ENCODE assay signal across 14 cellular contexts in the genomic region with DNA sequence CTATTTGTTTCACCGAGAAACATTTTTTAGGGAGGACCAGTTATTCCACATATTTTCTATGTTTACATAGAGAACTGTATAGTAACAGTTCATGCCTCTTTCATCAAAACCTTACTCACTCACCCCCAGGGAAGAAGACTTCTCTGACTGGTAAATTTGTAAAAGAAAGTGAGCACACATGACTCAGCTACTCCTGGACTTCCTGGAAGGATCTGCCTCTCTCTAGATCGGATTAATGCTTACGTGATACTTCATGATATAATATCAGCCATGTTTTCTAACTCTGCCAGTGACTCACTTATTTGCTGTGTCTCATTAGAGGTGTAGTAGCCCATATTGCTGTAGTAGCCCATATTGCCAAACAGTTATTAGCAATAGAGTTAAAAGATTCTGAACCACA.
A peak's percentile ranks its signal among the peaks of the same experiment; 100 is the strongest.
DNase-seq lines count a peak whose midpoint lies in the region; ATAC-seq and TF ChIP-seq lines count a peak whose summit lies in the region.
"Had no signal": no experiment of that assay in that cellular context is flagged by ENCODE, and none has a peak within 500 bp of the region (broad histone marks: within the 10 kb centered on the region; RNA-seq: fewer than 3 reads in every experiment).

No MANE protein-coding gene starts in this region.

- no peaks in the 10 kb centered on the region for H3K36me3 ChIP-seq in heart right ventricle
- H3K36me3 ChIP-seq: right atrium auricular region, thyroid gland had no signal

- intact Hi-C loops in heart right ventricle (cut with DNase I), result no loop called here

- DNase-seq in A172 (ENCODE audit: low spot score), result peak; percentile 89
- DNase-seq in HT-29 (ENCODE audit: low spot score), result peak; percentile 69
- peak; percentile 89 for DNase-seq in astrocyte of the spinal cord (ENCODE audit: low read depth, low spot score)
- peak; percentile 16 for DNase-seq in glomerular visceral epithelial cell (ENCODE audit: extremely low spot score)
- DNase-seq in activated CD4-positive, alpha-beta T cell treated with anti-CD3 and anti-CD28 coated beads, Interleukin-2, amount 50 U/mL, for 1 hour, result no peak
- DNase-seq in heart right ventricle, result no peak
- no peak for DNase-seq in activated T-cell treated with anti-CD3 and anti-CD28 coated beads, Interleukin-2, amount 50 U/mL, for 48 hours
- DNase-seq: activated naive CD8-positive, alpha-beta T cell treated with anti-CD3 and anti-CD28 coated beads for 36 hours; effector memory CD4-positive, alpha-beta T cell; NCI-H187 treated with DMSO at 0.1 percent for 48 hours; T-helper 17 cell; thyroid gland had no signal

- in situ Hi-C loops in astrocyte of the spinal cord (cut with HindIII; ENCODE audit: low sequenced_read_pairs), result no loop called here

- H3K27ac ChIP-seq in heart right ventricle, result no peak overlapping the region
- H3K27ac ChIP-seq: right atrium auricular region, thyroid gland had no signal

- ATAC-seq in heart right ventricle (no peak), HG02970 (IDR thresholded peaks at IDR 0.05; ENCODE audit: low FRiP score, unreplicated experiment) (no peak)
- ATAC-seq: T-helper 17 cell had no signal

- TF ChIP-seq CTCF in astrocyte of the spinal cord (IDR thresholded peaks at IDR 0.05; ENCODE audit: low read depth, low read length) (no peak), heart right ventricle (IDR thresholded peaks at IDR 0.05) (no peak)

- no peaks in the 10 kb centered on the region for H3K4me1 ChIP-seq in heart right ventricle
- H3K4me1 ChIP-seq: right atrium auricular region, thyroid gland had no signal

- WGBS in heart right ventricle, 2 donors, result 80 to 85% methylated on average over 3 of the region's 3 CpGs

- H3K27me3 ChIP-seq in heart right ventricle, result no peaks in the 10 kb centered on the region
- H3K27me3 ChIP-seq: right atrium auricular region, thyroid gland had no signal

- no peaks in the 10 kb centered on the region for H3K9me3 ChIP-seq in heart right ventricle
- H3K9me3 ChIP-seq: right atrium auricular region, thyroid gland had no signal

- H3K4me3 ChIP-seq in astrocyte of the spinal cord (ENCODE audit: low read depth, low read length), result no peak overlapping the region
- no peak overlapping the region for H3K4me3 ChIP-seq in heart right ventricle
- H3K4me3 ChIP-seq: right atrium auricular region, thyroid gland had no signal

Comparison
In these comparisons a context has a peak if more than half of its experiments do, and no peak if none do; other contexts are left out.
1. DNase-seq: peak in A172 (single experiment), HT-29 (single experiment), astrocyte of the spinal cord (single experiment) and glomerular visceral epithelial cell (single experiment); none in activated CD4-positive, alpha-beta T cell treated with anti-CD3 and anti-CD28 coated beads, Interleukin-2, amount 50 U/mL, for 1 hour (single experiment), heart right ventricle (0 of 2) and activated T-cell treated with anti-CD3 and anti-CD28 coated beads, Interleukin-2, amount 50 U/mL, for 48 hours (0 of 2).